10 cellular contexts compared by ENCODE assay signal in genomic region chr1:19469004-19469403, GRCh38. TPM values are rescaled to one million over a fixed set of nuclear protein-coding genes. Genes with fewer than 3 reads are reported as not detected.
A peak's percentile ranks its signal among the peaks of the same experiment; 100 is the strongest.
DNase-seq lines count a peak whose midpoint lies in the region; ATAC-seq, FAIRE-seq and TF ChIP-seq lines count a peak whose summit lies in the region.
"Had no signal": no experiment of that assay in that cellular context is flagged by ENCODE, and none has a peak within 500 bp of the region (broad histone marks: within the 10 kb centered on the region; RNA-seq: fewer than 3 reads in every experiment).

No MANE protein-coding gene starts in this region.

- H3K36me3 Mint-ChIP-seq in neural progenitor cell: peaks cover 12% of the 10 kb centered on the region

- H3K27me3 Mint-ChIP-seq in neural progenitor cell (ENCODE audit: insufficient read depth, low read depth): peaks cover 1% of the 10 kb centered on the region

- H3K9ac ChIP-seq in BLaER1 (peak overlapping the region; percentile 56; the same call in 1 of the 2 replicates), neural progenitor cell (no peak overlapping the region)

- TF ChIP-seq CTCF in neural progenitor cell (IDR thresholded peaks at IDR 0.05) (no peak), D721Med (IDR thresholded peaks at IDR 0.05; ENCODE audit: insufficient read depth, missing control alignments) (no peak)

- H3K4me3 ChIP-seq in BLaER1: peak overlapping the region; percentile 20; the same call in 1 of the 2 replicates
- no peak overlapping the region for H3K4me3 ChIP-seq in neural progenitor cell

- H3K9me3 Mint-ChIP-seq in neural progenitor cell: no peaks in the 10 kb centered on the region
- H3K9me3 Mint-ChIP-seq: neural crest cell had no signal

- H3K36me3 ChIP-seq in BLaER1 (peaks cover 48% of the 10 kb centered on the region), neural progenitor cell (no peaks in the 10 kb centered on the region)

- ATAC-seq in HG02588 (IDR thresholded peaks at IDR 0.05; ENCODE audit: unreplicated experiment): peak; percentile 6
- ATAC-seq in HG03280 (IDR thresholded peaks at IDR 0.05; ENCODE audit: unreplicated experiment): no peak

- H3K27me3 ChIP-seq in BLaER1: no peaks in the 10 kb centered on the region
- no peaks in the 10 kb centered on the region for H3K27me3 ChIP-seq in neural progenitor cell

- H3F3A ChIP-seq in neural progenitor cell (ENCODE audit: low read depth): peaks cover 7% of the 10 kb centered on the region

- H2AFZ ChIP-seq in neural progenitor cell (replicated peaks): no peak overlapping the region

- DNase-seq in neural progenitor cell (ENCODE audit: low spot score): no peak
- no peak for DNase-seq in dedifferentiated amniotic fluid mesenchymal stem cell (ENCODE audit: extremely low spot score)
- DNase-seq in D721Med (ENCODE audit: insufficient read length, low spot score): no peak
- no peak for DNase-seq in RPMI8226
- DNase-seq: NCI-H1105 had no signal

- peak overlapping the region; percentile 85 for H3K27ac Mint-ChIP-seq in neural progenitor cell

- H3K27ac ChIP-seq in BLaER1 (peak overlapping the region; percentile 53), cingulate gyrus (ENCODE audit: low read depth, low read length) (peak overlapping the region; percentile 4), neural progenitor cell (no peak overlapping the region)

- peaks cover 100% of the 10 kb centered on the region for H4K20me1 ChIP-seq in BLaER1
- H4K20me1 ChIP-seq in neural progenitor cell (ENCODE audit: low read depth): peaks cover 91% of the 10 kb centered on the region

- H3K4me1 ChIP-seq in BLaER1 (peaks cover 68% of the 10 kb centered on the region), neural progenitor cell (peaks cover 32% of the 10 kb centered on the region)

- FAIRE-seq in D721Med (lab: Jason Lieb, UNC): no peak

- peaks cover 97% of the 10 kb centered on the region for H3K79me2 ChIP-seq in neural progenitor cell (ENCODE audit: low read depth)

- no peak overlapping the region for H3K4me3 Mint-ChIP-seq in neural progenitor cell
- H3K4me3 Mint-ChIP-seq: neural crest cell had no signal

- H3K4me1 Mint-ChIP-seq in neural progenitor cell: peaks cover 44% of the 10 kb centered on the region

- peaks cover 6% of the 10 kb centered on the region; the same call in 1 of the 2 replicates for H3K9me3 ChIP-seq in BLaER1
- no peaks in the 10 kb centered on the region for H3K9me3 ChIP-seq in neural progenitor cell (ENCODE audit: low read depth)

- H3K4me2 ChIP-seq in BLaER1 (peak overlapping the region; percentile 87), neural progenitor cell (no peak overlapping the region)

RNA-seq across cellular contexts. Expression of gene CAPZB, which starts 16.3 kb away (rescaled TPM):
- total RNA-seq in neural progenitor cell (ENCODE audit: low replicate concordance): 134 and 198 TPM in 2 replicates
